In genomic region chr7:44071726-44072363, GRCh38 we compare ENCODE assay signal across 9 cellular contexts. TPM values are rescaled to one million over a fixed set of nuclear protein-coding genes. Genes with fewer than 3 reads are reported as not detected.
A peak's percentile ranks its signal among the peaks of the same experiment; 100 is the strongest.
DNase-seq lines count a peak whose midpoint lies in the region; ATAC-seq and TF ChIP-seq lines count a peak whose summit lies in the region.
"Had no signal": no experiment of that assay in that cellular context is flagged by ENCODE, and none has a peak within 500 bp of the region (broad histone marks: within the 10 kb centered on the region; RNA-seq: fewer than 3 reads in every experiment).

No MANE protein-coding gene starts in this region.

- H3K27me3 Mint-ChIP-seq in Calu3 (ENCODE audit: unreplicated experiment) (no peaks in the 10 kb centered on the region), T-cell (no peaks in the 10 kb centered on the region), glutamatergic neuron (ENCODE audit: unreplicated experiment) (peaks cover 9% of the 10 kb centered on the region)
- H3K27me3 Mint-ChIP-seq: activated CD8-positive, alpha-beta memory T cell treated with anti-CD3 and anti-CD28 coated beads, Interleukin-2, amount 10 ng/mL, durations not matched to agents 7 days and 5 days had no signal

- H3K9me3 Mint-ChIP-seq in Calu3 (ENCODE audit: low read depth, unreplicated experiment) (no peaks in the 10 kb centered on the region), T-cell (peaks cover 0 to 3% (median 0%) of the 10 kb centered on the region in 3 donors), glutamatergic neuron (ENCODE audit: unreplicated experiment) (peaks cover 23% of the 10 kb centered on the region)

- CTCF ChIA-PET in Calu3 (lab: Charles Lee) (interaction anchor here (0.6 to 1.3 kb wide), 7 partner anchors 9 to 169 kb away, joined by 3 to 4 read pairs (median 3); partner anchors contain the start of gene DBNL), T-cell (lab: Charles Lee) (interaction anchor here in 1 of 2 donors (1.2 kb wide), 1 partner anchor 24 kb away, joined by 4 read pairs; no protein-coding TSS in a partner anchor), A673 (lab: Charles Lee) (no interaction called here)

- H3K4me3 ChIP-seq in sigmoid colon, result no peak overlapping the region
- no peak overlapping the region for H3K4me3 ChIP-seq in A673 (ENCODE audit: low read depth, low read length, poor library complexity, severe bottlenecking)

- H3K36me3 Mint-ChIP-seq in Calu3 (ENCODE audit: insufficient read depth, unreplicated experiment) (peaks cover 93% of the 10 kb centered on the region), T-cell (peaks cover 19% of the 10 kb centered on the region), glutamatergic neuron (ENCODE audit: unreplicated experiment) (no peaks in the 10 kb centered on the region)

- WGBS in sigmoid colon, 2 donors, result 32 to 70% methylated on average over 9 of the region's 9 CpGs

- H3K4me3 Mint-ChIP-seq in Calu3 (ENCODE audit: low read depth, unreplicated experiment), result peak overlapping the region; percentile 10
- H3K4me3 Mint-ChIP-seq in T-cell, result no peak overlapping the region
- no peak overlapping the region for H3K4me3 Mint-ChIP-seq in glutamatergic neuron (ENCODE audit: unreplicated experiment)
- H3K4me3 Mint-ChIP-seq: activated CD8-positive, alpha-beta memory T cell treated with anti-CD3 and anti-CD28 coated beads, Interleukin-2, amount 10 ng/mL, durations not matched to agents 7 days and 5 days had no signal

- TF ChIP-seq POLR2A in sigmoid colon (IDR thresholded peaks at IDR 0.05), result no peak

- ATAC-seq in T-cell (replicated peaks in 1 of 4), result no peak

- H3K9me3 ChIP-seq in sigmoid colon, result no peaks in the 10 kb centered on the region
- no peaks in the 10 kb centered on the region for H3K9me3 ChIP-seq in A673 (ENCODE audit: low read depth, low read length, poor library complexity, severe bottlenecking)

- DNase-seq in Calu3, result no peak
- no peak for DNase-seq in T-cell
- DNase-seq in glutamatergic neuron, result no peak
- DNase-seq in sigmoid colon, result no peak
- no peak for DNase-seq in A673 (ENCODE audit: low spot score)
- no peak for DNase-seq in middle frontal gyrus (ENCODE audit: extremely low spot score, low spot score)
- DNase-seq in NK-92 (lab: John Stamatoyannopoulos, UW; ENCODE audit: unreplicated experiment), result no peak
- DNase-seq in NCI-H1694 (lab: John Stamatoyannopoulos, UW), result no peak

- TF ChIP-seq EP300 in sigmoid colon (IDR thresholded peaks at IDR 0.05), result no peak

- peaks cover 9 to 43% (median 15%) of the 10 kb centered on the region in 4 donors for H3K36me3 ChIP-seq in sigmoid colon
- peaks cover 9% of the 10 kb centered on the region for H3K36me3 ChIP-seq in A673 (ENCODE audit: insufficient read depth, low read length, poor library complexity, severe bottlenecking)

- intact Hi-C loops in Calu3 (cut with micrococcal nuclease; ENCODE audit: unreplicated experiment), result loop anchor here (1.0 kb wide), 1 partner anchor 124 kb away; no protein-coding TSS in a partner anchor
- intact Hi-C loops in sigmoid colon (cut with DNase I), result no loop called here
- intact Hi-C loops in A673 (cut with micrococcal nuclease; ENCODE audit: unreplicated experiment), result loop anchor here (5.0 kb wide), 1 partner anchor 125 kb away; no protein-coding TSS in a partner anchor

- H3K27me3 ChIP-seq in sigmoid colon, result no peaks in the 10 kb centered on the region
- no peaks in the 10 kb centered on the region for H3K27me3 ChIP-seq in A673 (replicated peaks; ENCODE audit: insufficient read depth, low read depth, low read length, poor library complexity)

- H3K27ac ChIP-seq in sigmoid colon (peak overlapping the region; percentile 60 to 77 (median 62)), A673 (ENCODE audit: low read depth, low read length, poor library complexity, severe bottlenecking) (no peak overlapping the region)

- H3K4me1 ChIP-seq in sigmoid colon, result peaks cover 0 to 26% (median 24%) of the 10 kb centered on the region in 4 donors
- no peaks in the 10 kb centered on the region for H3K4me1 ChIP-seq in A673 (ENCODE audit: insufficient read depth, low read length, poor library complexity, severe bottlenecking)

- TF ChIP-seq CTCF in Calu3 (IDR thresholded peaks at IDR 0.05; ENCODE audit: unreplicated experiment) (no peak), glutamatergic neuron (IDR thresholded peaks at IDR 0.05; ENCODE audit: partially characterized antibody, unreplicated experiment) (no peak), sigmoid colon (IDR thresholded peaks at IDR 0.05) (no peak), A673 (conservative IDR thresholded peaks at IDR 0.05; ENCODE audit: low read depth, low read length) (no peak)

- BruUV-seq in Calu3 (replicated peaks; lab: Mats Ljungman, UMichigan), result no TSS peak
- BruUV-seq in A673 (replicated peaks; lab: Mats Ljungman, UMichigan), result no TSS peak

- H3K4me1 Mint-ChIP-seq in Calu3 (ENCODE audit: low read depth, unreplicated experiment) (peaks cover 40% of the 10 kb centered on the region), T-cell (peaks cover 17 to 28% (median 17%) of the 10 kb centered on the region in 3 donors), glutamatergic neuron (ENCODE audit: low read depth, unreplicated experiment) (peaks cover 8% of the 10 kb centered on the region)

- peak overlapping the region; percentile 70 for H3K27ac Mint-ChIP-seq in Calu3 (ENCODE audit: unreplicated experiment)
- peak overlapping the region; percentile 36 to 73 for H3K27ac Mint-ChIP-seq in T-cell
- peak overlapping the region; percentile 33 for H3K27ac Mint-ChIP-seq in glutamatergic neuron (ENCODE audit: unreplicated experiment)
- H3K27ac Mint-ChIP-seq: activated CD8-positive, alpha-beta memory T cell treated with anti-CD3 and anti-CD28 coated beads, Interleukin-2, amount 10 ng/mL, durations not matched to agents 7 days and 5 days had no signal

- POLR2A ChIA-PET in T-cell (lab: Charles Lee), result no interaction called here
- POLR2A ChIA-PET in A673 (lab: Charles Lee; ENCODE audit: low non-redundant PET), result no interaction called here

RNA-seq across cellular contexts. Expression of gene PGAM2, which starts 6.5 kb away (rescaled TPM):
- total RNA-seq in Calu3 (2022) (0.87 TPM in 1 of 2 replicates, not detected in the other), T-cell (1 to 10 TPM; 1.1 to 2.9 (median 1.7) TPM), glutamatergic neuron (ENCODE audit: unreplicated experiment) (13.3 TPM), sigmoid colon (1 to 10 TPM in 2 of 4 donors, under 1 TPM in 2; 0.71 to 2.1 (median 1.1) TPM), A673 (2021) (not detected in 2 replicates)
- 1 to 10 TPM in 2 of 3 donors, not detected in 1; 1.2 to 3.0 TPM for polyA plus RNA-seq in sigmoid colon

RNA-seq across cellular contexts. Expression of gene POLM, which starts 10.5 kb away (rescaled TPM):
- total RNA-seq in Calu3 (2022) (44.2 and 57.9 TPM in 2 replicates), T-cell (10 to 100 TPM; 39.5 to 81.9 (median 70.7) TPM), glutamatergic neuron (ENCODE audit: unreplicated experiment) (28.8 TPM), sigmoid colon (10 to 100 TPM; 17.5 to 39.9 (median 24.8) TPM), A673 (2021) (9.6 and 12.8 TPM in 2 replicates)
- polyA plus RNA-seq in sigmoid colon, result 10 to 100 TPM in 1 of 3 donors, 1 to 10 TPM in 2; 5.5 to 23.4 (median 9.6) TPM

RNA-seq across cellular contexts. Expression of gene DBNL, which starts 27.3 kb away (rescaled TPM):
- total RNA-seq in Calu3 (2022) (164 and 180 TPM in 2 replicates), T-cell (100 to 1,000 TPM; 101 to 188 (median 156) TPM), glutamatergic neuron (ENCODE audit: unreplicated experiment) (154 TPM), sigmoid colon (100 to 1,000 TPM in 1 of 4 donors, 10 to 100 TPM in 3; 76.7 to 124 (median 86.6) TPM), A673 (2021) (64.5 and 74.4 TPM in 2 replicates)
- 100 to 1,000 TPM in 2 of 3 donors, 10 to 100 TPM in 1; 91.9 to 149 (median 102) TPM for polyA plus RNA-seq in sigmoid colon

RNA-seq across cellular contexts. Expression of gene AEBP1, which starts 32.3 kb away (rescaled TPM):
- total RNA-seq in Calu3 (2022), result not detected in 2 replicates
- 10 to 100 TPM; 18.1 to 28.4 (median 23.1) TPM for total RNA-seq in T-cell
- total RNA-seq in glutamatergic neuron (ENCODE audit: unreplicated experiment), result 35.4 TPM
- total RNA-seq in sigmoid colon, result 100 to 1,000 TPM in 2 of 4 donors, 10 to 100 TPM in 2; 74.6 to 182 (median 128) TPM
- 10 to 100 TPM in 2 of 3 donors, 1 to 10 TPM in 1; 2.5 to 37.7 (median 12.0) TPM for polyA plus RNA-seq in sigmoid colon
- total RNA-seq in A673 (2021), result 30.1 and 31.8 TPM in 2 replicates

RNA-seq across cellular contexts. Expression of gene POLD2, which starts 51.5 kb away (rescaled TPM):
- 237 and 246 TPM in 2 replicates for total RNA-seq in Calu3 (2022)
- total RNA-seq in T-cell, result 10 to 100 TPM; 53.4 to 85.1 (median 72.6) TPM
- total RNA-seq in glutamatergic neuron (ENCODE audit: unreplicated experiment), result 71.2 TPM
- 10 to 100 TPM; 20.3 to 40.5 (median 29.5) TPM for total RNA-seq in sigmoid colon
- 10 to 100 TPM; 31.9 to 91.2 (median 39.0) TPM for polyA plus RNA-seq in sigmoid colon
- total RNA-seq in A673 (2021), result 252 TPM in 2 replicates
